ENCODE assay signal across 28 cellular contexts in the genomic region with DNA sequence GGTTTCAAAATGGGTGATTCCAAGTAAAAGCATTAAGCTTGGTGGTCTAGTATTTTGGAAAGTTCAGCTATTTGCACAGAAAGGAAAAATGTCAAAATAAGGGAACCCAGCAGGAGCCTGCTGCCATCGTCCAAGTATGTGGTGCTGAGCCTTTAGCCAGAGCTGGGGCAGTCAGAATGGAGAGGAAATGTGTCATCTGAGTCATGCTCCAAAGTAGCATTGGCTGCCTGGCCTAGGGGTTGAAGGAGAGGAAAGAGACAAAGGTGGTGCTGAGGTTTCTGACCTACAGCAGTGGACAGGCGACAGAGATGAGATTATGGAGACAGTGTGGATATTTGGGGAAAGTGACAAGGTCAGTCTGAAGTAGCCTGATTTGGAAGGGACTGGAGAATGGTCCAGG.
DNase-seq lines count a peak whose midpoint lies in the region; ATAC-seq and TF ChIP-seq lines count a peak whose summit lies in the region.
"Had no signal": no experiment of that assay in that cellular context is flagged by ENCODE, and none has a peak within 500 bp of the region (broad histone marks: within the 10 kb centered on the region; RNA-seq: fewer than 3 reads in every experiment).

No MANE protein-coding gene starts in this region.

- no peaks in the 10 kb centered on the region for H4K20me1 ChIP-seq in osteoblast (ENCODE audit: insufficient read depth, low read length)

- H3K4me2 ChIP-seq in osteoblast (ENCODE audit: insufficient read depth, low read length), result no peak overlapping the region

- intact Hi-C loops in right lobe of liver (cut with DNase I), result no loop called here

- no peaks in the 10 kb centered on the region for H3K27me3 ChIP-seq in MG63
- H3K27me3 ChIP-seq in osteoblast (ENCODE audit: insufficient read depth, low read length), result no peaks in the 10 kb centered on the region
- no peaks in the 10 kb centered on the region for H3K27me3 ChIP-seq in right lobe of liver
- H3K27me3 ChIP-seq: gastroesophageal sphincter, ovary had no signal

- 69% methylated on average over 2 of the region's 2 CpGs for WGBS in right lobe of liver (ENCODE audit: insufficient coverage, low coverage, low lambda C conversion rate, missing lambda C conversion rate)

- no peak for ATAC-seq in GM21576 (IDR thresholded peaks at IDR 0.05; ENCODE audit: unreplicated experiment)
- no peak for ATAC-seq in right lobe of liver
- ATAC-seq: activated CD8-positive, alpha-beta T cell treated with anti-CD3 and anti-CD28 coated beads, Interleukin-2, amount 10 ng/mL, durations not matched to agents 7 days and 5 days; gastroesophageal sphincter; natural killer cell treated with Interleukin-12 subunit alpha and Interleukin-12 subunit beta and Interleukin-15 and Interleukin-18, amount 100 ng/mL, for 72 hours; stimulated activated memory B cell treated with anti-CD40 and anti-IgM and Interleukin-4, amounts not matched to agents 10 μg/mL and 1 μg/mL and 100 μg/mL, for 72 hours; T-cell had no signal

- H3K4me1 ChIP-seq in osteoblast (ENCODE audit: insufficient read depth, low read length) (peaks cover 22% of the 10 kb centered on the region), right lobe of liver (no peaks in the 10 kb centered on the region)

- no peak overlapping the region for H2AFZ ChIP-seq in osteoblast (ENCODE audit: low read length)

- DNase-seq in GM03348 (ENCODE audit: low spot score) (peak; percentile 20), MG63 (peak; percentile 52), epithelial cell of esophagus (ENCODE audit: low read depth) (peak; percentile 23), osteoblast (ENCODE audit: insufficient read length, low spot score, missing footprints) (peak; percentile 19), globus pallidus (ENCODE audit: low spot score) (no peak), right lobe of liver (no peak)
- DNase-seq: activated CD4-positive, alpha-beta T cell treated with anti-CD3 and anti-CD28 coated beads for 1 hour; activated CD8-positive, alpha-beta T cell treated with anti-CD3 and anti-CD28 coated beads, Interleukin-2, amount 10 ng/mL, durations not matched to agents 7 days and 5 days; activated effector memory CD4-positive, alpha-beta T cell treated with anti-CD3 and anti-CD28 coated beads, Interleukin-2, amount 50 U/mL, for 16 hours; activated naive CD8-positive, alpha-beta T cell treated with anti-CD3 and anti-CD28 coated beads, Interleukin-2, amount 10 ng/mL, durations not matched to agents 7 days and 5 days; activated T-cell treated with anti-CD3 and anti-CD28 coated beads for 4 hours; CD4-positive, alpha-beta memory T cell; effector CD4-positive, alpha-beta T cell; erythroblast; GDM1; Kasumi-1; NCI-H1105 treated with DMSO at 0.1 percent for 48 hours; NCI-H2081; NCI-H82; ovary; SIG-M5; spleen; stimulated activated CD4-positive, alpha-beta T cell treated with anti-CD3 and anti-CD28 coated beads, Interleukin-2, amount 100 ng/mL, for 48 hours; T-cell had no signal

- no peak for TF ChIP-seq CTCF in epithelial cell of esophagus (IDR thresholded peaks at IDR 0.05; ENCODE audit: insufficient read depth, low read depth, low read length, missing control alignments)
- TF ChIP-seq CTCF in osteoblast (IDR thresholded peaks at IDR 0.05; ENCODE audit: extremely low read depth, low read depth, low read length), result no peak
- no peak for TF ChIP-seq CTCF in right lobe of liver (IDR thresholded peaks at IDR 0.05)

- H3K36me3 ChIP-seq in MG63 (no peaks in the 10 kb centered on the region), osteoblast (ENCODE audit: insufficient read depth, low read length) (no peaks in the 10 kb centered on the region), right lobe of liver (no peaks in the 10 kb centered on the region)
- H3K36me3 ChIP-seq: gastroesophageal sphincter, ovary, spleen had no signal

- TF ChIP-seq POLR2A in right lobe of liver (IDR thresholded peaks at IDR 0.05), result no peak

- H3K4me3 ChIP-seq in MG63 (no peak overlapping the region), epithelial cell of esophagus (ENCODE audit: low read length) (no peak overlapping the region), osteoblast (ENCODE audit: insufficient read depth, low read length) (no peak overlapping the region), right lobe of liver (no peak overlapping the region)
- H3K4me3 ChIP-seq: gastroesophageal sphincter, ovary, spleen had no signal

- H3K27ac ChIP-seq in osteoblast (ENCODE audit: low read depth, low read length), result no peak overlapping the region
- no peak overlapping the region for H3K27ac ChIP-seq in right lobe of liver
- H3K27ac ChIP-seq: gastroesophageal sphincter, ovary, spleen had no signal

- H3K9me3 ChIP-seq in MG63, result no peaks in the 10 kb centered on the region
- H3K9me3 ChIP-seq in osteoblast (ENCODE audit: low read depth, low read length), result no peaks in the 10 kb centered on the region
- H3K9me3 ChIP-seq in right lobe of liver, result no peaks in the 10 kb centered on the region
- H3K9me3 ChIP-seq: gastroesophageal sphincter, ovary, spleen had no signal

- H3K79me2 ChIP-seq in osteoblast (ENCODE audit: insufficient read depth, low read length), result no peaks in the 10 kb centered on the region

Comparison
In these comparisons a context has a peak if more than half of its experiments do, and no peak if none do; other contexts are left out.
1. DNase-seq: peak in GM03348 (single experiment), MG63 (single experiment), epithelial cell of esophagus (single experiment) and osteoblast (single experiment); none in globus pallidus (single experiment) and right lobe of liver (0 of 3).